In genomic region chr6:33721529-33721928, GRCh38 we compare ENCODE assay signal across 15 cellular contexts. TPM values are rescaled to one million over a fixed set of nuclear protein-coding genes. Genes with fewer than 3 reads are reported as not detected.
DNase-seq lines count a peak whose midpoint lies in the region; ATAC-seq, FAIRE-seq and TF ChIP-seq lines count a peak whose summit lies in the region.
"Had no signal": no experiment of that assay in that cellular context is flagged by ENCODE, and none has a peak within 500 bp of the region (broad histone marks: within the 10 kb centered on the region; RNA-seq: fewer than 3 reads in every experiment).

No MANE protein-coding gene starts in this region.

- peak; percentile 43 for FAIRE-seq in GM12891 (lab: Jason Lieb, UNC)
- FAIRE-seq: D721Med, H54 had no signal

- no peaks in the 10 kb centered on the region for H3K9me3 Mint-ChIP-seq in activated T-helper 2 cell treated with anti-CD3 and anti-CD28 coated beads, Interferon-gamma antibody, Interleukin-2, Interleukin-4, amounts not matched to agents 10 μg/mL and 5 μg/mL and 100 μg/mL, durations not matched to agents 14 hours and 24 hours and 36 hours
- H3K9me3 Mint-ChIP-seq: CD4-positive, alpha-beta memory T cell had no signal

- H3K4me1 ChIP-seq in rectal smooth muscle tissue (ENCODE audit: control insufficient read depth, insufficient read depth, low read length), result peaks cover 4% of the 10 kb centered on the region

- H3K9ac ChIP-seq in rectal smooth muscle tissue (ENCODE audit: low read length), result no peak overlapping the region

- peaks cover 2% of the 10 kb centered on the region for H3K4me1 Mint-ChIP-seq in activated T-helper 2 cell treated with anti-CD3 and anti-CD28 coated beads, Interferon-gamma antibody, Interleukin-2, Interleukin-4, amounts not matched to agents 10 μg/mL and 5 μg/mL and 100 μg/mL, durations not matched to agents 14 hours and 24 hours and 36 hours (ENCODE audit: low read depth)

- no peak overlapping the region for H3K4me3 ChIP-seq in rectal smooth muscle tissue (ENCODE audit: low read length)

- H3K4me3 Mint-ChIP-seq in activated T-helper 2 cell treated with anti-CD3 and anti-CD28 coated beads, Interferon-gamma antibody, Interleukin-2, Interleukin-4, amounts not matched to agents 10 μg/mL and 5 μg/mL and 100 μg/mL, durations not matched to agents 14 hours and 24 hours and 36 hours (ENCODE audit: low read depth), result no peak overlapping the region
- H3K4me3 Mint-ChIP-seq: CD4-positive, alpha-beta memory T cell had no signal

- no peak for DNase-seq in GM12891 (ENCODE audit: insufficient read length, low spot score)
- no peak for DNase-seq in activated T-helper 2 cell treated with anti-CD3 and anti-CD28 coated beads, Interferon-gamma antibody, Interleukin-2, Interleukin-4, amounts not matched to agents 10 μg/mL and 5 μg/mL and 100 μg/mL, durations not matched to agents 14 hours and 24 hours and 36 hours (ENCODE audit: low spot score)
- DNase-seq in foreskin melanocyte, result no peak
- DNase-seq: ACHN; CD4-positive, alpha-beta memory T cell; NCI-H1436; NCI-H2081 treated with DMSO at 0.1 percent for 48 hours; NCI-H524 treated with DMSO at 0.1 percent for 48 hours had no signal

- peak overlapping the region; percentile 55 for H3K27ac ChIP-seq in 22Rv1
- peak overlapping the region; percentile 98 for H3K27ac ChIP-seq in VCaP
- peak overlapping the region; percentile 74 for H3K27ac ChIP-seq in rectal smooth muscle tissue (ENCODE audit: low read depth, low read length)

- intact Hi-C loops in activated T-helper 2 cell treated with anti-CD3 and anti-CD28 coated beads, Interferon-gamma antibody, Interleukin-2, Interleukin-4, amounts not matched to agents 10 μg/mL and 5 μg/mL and 100 μg/mL, durations not matched to agents 14 hours and 24 hours and 36 hours (cut with micrococcal nuclease), result loop anchor here (5.0 kb wide), 1 partner anchor 41 kb away; no protein-coding TSS in a partner anchor

- H3K27me3 Mint-ChIP-seq in activated T-helper 2 cell treated with anti-CD3 and anti-CD28 coated beads, Interferon-gamma antibody, Interleukin-2, Interleukin-4, amounts not matched to agents 10 μg/mL and 5 μg/mL and 100 μg/mL, durations not matched to agents 14 hours and 24 hours and 36 hours (ENCODE audit: low read depth), result peaks cover 39% of the 10 kb centered on the region

- H3K36me3 ChIP-seq in rectal smooth muscle tissue (ENCODE audit: control insufficient read depth, insufficient read depth, low read length), result no peaks in the 10 kb centered on the region

- TF ChIP-seq CTCF in 22Rv1 (IDR thresholded peaks at IDR 0.05), result no peak
- no peak for TF ChIP-seq CTCF in VCaP (conservative IDR thresholded peaks at IDR 0.05)

- peaks cover 2% of the 10 kb centered on the region for H3K27me3 ChIP-seq in rectal smooth muscle tissue (ENCODE audit: control insufficient read depth, insufficient read depth, low read length)

- no peak for TF ChIP-seq POLR2A in GM12891 (IDR thresholded peaks at IDR 0.05; ENCODE audit: low read depth, low read length)

- H3K27ac Mint-ChIP-seq in activated T-helper 2 cell treated with anti-CD3 and anti-CD28 coated beads, Interferon-gamma antibody, Interleukin-2, Interleukin-4, amounts not matched to agents 10 μg/mL and 5 μg/mL and 100 μg/mL, durations not matched to agents 14 hours and 24 hours and 36 hours, result no peak overlapping the region
- H3K27ac Mint-ChIP-seq: CD4-positive, alpha-beta memory T cell had no signal

- no peak for ATAC-seq in GM18868 (IDR thresholded peaks at IDR 0.05; ENCODE audit: unreplicated experiment)
- ATAC-seq: SK-N-SH treated with all-trans-retinoic acid at 6 μM for 48 hours had no signal

- no peaks in the 10 kb centered on the region for H3K36me3 Mint-ChIP-seq in activated T-helper 2 cell treated with anti-CD3 and anti-CD28 coated beads, Interferon-gamma antibody, Interleukin-2, Interleukin-4, amounts not matched to agents 10 μg/mL and 5 μg/mL and 100 μg/mL, durations not matched to agents 14 hours and 24 hours and 36 hours (ENCODE audit: low read depth)
- H3K36me3 Mint-ChIP-seq: CD4-positive, alpha-beta memory T cell had no signal

TF ChIP-seq in GM12891, 5 proteins besides CTCF, POLR2A, EP300 and RAD21:
- TF ChIP-seq PAX5 (IDR thresholded peaks at IDR 0.05; ENCODE audit: insufficient read depth, low read length, severe bottlenecking), result no peak
- TF ChIP-seq POU2F2 (IDR thresholded peaks at IDR 0.05; ENCODE audit: low read depth, low read length), result no peak
- no peak for TF ChIP-seq TAF1 (IDR thresholded peaks at IDR 0.05; ENCODE audit: low read depth, low read length)
- TF ChIP-seq SPI1 (IDR thresholded peaks at IDR 0.05; ENCODE audit: low read depth, low read length), result no peak
- TF ChIP-seq POLR2AphosphoS5 (IDR thresholded peaks at IDR 0.05; ENCODE audit: low read depth, low read length), result no peak
TF ChIP-seq in GM12891: peak in this region for 0.

RNA-seq across cellular contexts. Expression of gene UQCC2, which starts 10.0 kb away (rescaled TPM):
- polyA plus RNA-seq in GM12891 (2012; ENCODE audit: low read depth, missing spikeins), result 100 TPM
- 136 and 137 TPM in 2 replicates for total RNA-seq in activated T-helper 2 cell treated with anti-CD3 and anti-CD28 coated beads, Interferon-gamma antibody, Interleukin-2, Interleukin-4, amounts not matched to agents 10 μg/mL and 5 μg/mL and 100 μg/mL, durations not matched to agents 14 hours and 24 hours and 36 hours

RNA-seq across cellular contexts. Expression of gene IP6K3, which starts 25.2 kb away (rescaled TPM):
- not detected for polyA plus RNA-seq in GM12891 (2012; ENCODE audit: low read depth, missing spikeins)
- not detected in 2 replicates for total RNA-seq in activated T-helper 2 cell treated with anti-CD3 and anti-CD28 coated beads, Interferon-gamma antibody, Interleukin-2, Interleukin-4, amounts not matched to agents 10 μg/mL and 5 μg/mL and 100 μg/mL, durations not matched to agents 14 hours and 24 hours and 36 hours
- total RNA-seq: CD4-positive, alpha-beta memory T cell had no signal
- polyA plus RNA-seq: CD4-positive, alpha-beta memory T cell had no signal
